8 cellular contexts compared by ENCODE assay signal in the genomic region with DNA sequence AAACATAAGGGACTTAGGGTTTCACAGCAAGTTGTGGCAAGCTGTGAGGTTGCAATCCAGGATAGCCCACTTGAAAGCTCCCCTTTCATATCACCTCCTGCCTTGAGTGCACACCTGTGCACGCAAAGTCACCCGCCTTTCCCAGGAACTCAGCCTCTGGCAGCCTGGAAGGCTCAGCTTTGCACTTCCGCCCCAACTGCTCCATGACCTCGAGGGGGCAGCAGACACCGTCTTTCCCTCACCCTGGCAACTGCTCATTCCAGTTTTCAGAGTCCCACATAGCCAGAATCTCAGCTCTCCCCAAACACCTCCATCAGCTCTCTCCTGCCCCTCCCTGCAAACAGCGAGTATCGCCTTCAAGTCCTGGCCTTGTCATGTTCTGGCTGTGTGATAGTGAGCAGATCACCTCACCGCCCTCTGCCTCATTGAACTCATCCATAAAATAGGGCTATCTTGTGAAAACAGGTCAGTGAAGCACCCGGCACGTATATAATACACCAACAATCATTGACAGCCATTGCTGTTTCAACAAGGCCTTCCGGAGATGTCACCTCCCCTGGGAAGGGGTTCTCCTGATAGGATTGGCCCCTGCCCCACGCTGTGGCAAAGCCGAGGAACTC. TPM values are rescaled to one million over a fixed set of nuclear protein-coding genes. Genes with fewer than 3 reads are reported as not detected.
DNase-seq lines count a peak whose midpoint lies in the region; ATAC-seq and TF ChIP-seq lines count a peak whose summit lies in the region.

No MANE protein-coding gene starts in this region.

- H3K9me3 ChIP-seq in thoracic aorta = no peaks in the 10 kb centered on the region

- DNase-seq in GF-D8 (lab: John Stamatoyannopoulos, UW) (peak; percentile 43), MV-4-11 (lab: John Stamatoyannopoulos, UW) (peak; percentile 65), SHP77 treated with DMSO at 0.1 percent for 48 hours (lab: John Stamatoyannopoulos, UW) (peak; percentile 89), foreskin fibroblast (peak; percentile 81 to 94), occipital lobe (lab: John Stamatoyannopoulos, UW) (peak; percentile 73), thoracic aorta (ENCODE audit: low spot score) (peak; percentile 52)
- DNase-seq in activated T-helper 9 cell treated with anti-CD3 and anti-CD28 coated beads, Interleukin-2, amount 50 U/mL, for 16 hours (ENCODE audit: low read depth) = peak; percentile 73

- peak overlapping the region in 1 of 2 donors; percentile 44 for H3K27ac ChIP-seq in thoracic aorta

- H3K27me3 ChIP-seq in thoracic aorta (replicated peaks; ENCODE audit: insufficient read depth) = no peaks in the 10 kb centered on the region

- ATAC-seq in thoracic aorta (ENCODE audit: insufficient number of reproducible peaks, low FRiP score, low read depth) (peak; percentile 44), GM19035 (IDR thresholded peaks at IDR 0.05; ENCODE audit: unreplicated experiment) (no peak)

- no peaks in the 10 kb centered on the region for H3K36me3 ChIP-seq in thoracic aorta

- H3K4me1 ChIP-seq in thoracic aorta (ENCODE audit: control insufficient read depth in 1 of 2, low read depth in 2 of 2) = peaks cover 9 to 29% of the 10 kb centered on the region in 2 donors

- TF ChIP-seq CTCF in foreskin fibroblast (IDR thresholded peaks at IDR 0.05; ENCODE audit: low read depth, low read length) (peak; percentile 96), thoracic aorta (IDR thresholded peaks at IDR 0.05) (peak; percentile 82)

- no peak overlapping the region for H3K4me3 ChIP-seq in foreskin fibroblast (ENCODE audit: low read depth in 1 of 2, low read length in 2 of 2)
- no peak overlapping the region for H3K4me3 ChIP-seq in thoracic aorta

RNA-seq across cellular contexts. Expression of gene EPB41, which starts 32.2 kb away (rescaled TPM):
- total RNA-seq in occipital lobe (36.2 TPM), thoracic aorta (10 to 100 TPM; 26.7 to 37.8 TPM)
